In the genomic region with DNA sequence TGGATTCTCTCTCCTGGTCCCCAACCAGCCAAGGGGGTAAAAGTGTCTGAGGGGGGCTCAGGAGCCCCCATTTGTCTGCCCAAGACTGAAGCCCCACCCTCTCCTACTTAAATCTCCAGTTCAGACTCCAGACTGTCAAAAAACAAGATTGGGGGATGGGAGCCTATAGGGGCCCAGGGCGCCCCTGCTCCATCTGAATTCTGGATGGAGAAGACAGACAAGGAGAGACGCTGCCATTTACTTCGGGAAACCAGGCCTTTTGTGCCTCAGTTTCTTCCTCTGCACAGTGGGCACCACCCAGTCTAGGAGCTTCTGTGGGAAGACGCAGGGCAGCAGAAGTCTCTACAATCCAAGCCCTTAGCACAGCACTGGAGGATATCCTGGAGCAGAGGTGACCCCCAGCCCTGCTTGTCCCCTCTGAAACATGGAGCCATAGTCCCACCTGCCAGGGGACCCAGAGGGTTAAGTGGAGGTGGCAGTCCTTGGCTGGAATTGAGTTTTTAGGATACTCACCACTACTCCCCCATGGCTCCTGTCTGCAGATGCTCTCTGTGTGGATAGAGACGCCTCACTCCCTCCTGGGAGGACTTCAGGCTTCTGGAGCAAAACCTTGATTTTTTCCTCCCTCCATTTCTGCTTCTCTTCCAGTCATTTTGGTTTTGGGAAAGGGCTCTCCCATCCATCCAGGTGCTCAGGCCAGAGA, we compare ENCODE assay signal across 1 cellular context.
TF ChIP-seq lines count a peak whose summit lies in the region.

No MANE protein-coding gene starts in this region.

TF ChIP-seq in IMR-90, 13 proteins besides CTCF, POLR2A, EP300 and RAD21:
- TF ChIP-seq NFE2L2 (IDR thresholded peaks at IDR 0.05; ENCODE audit: low read depth, low read length) (no peak), MXI1 (IDR thresholded peaks at IDR 0.05; ENCODE audit: borderline replicate concordance, low read depth, low read length) (no peak), RFX5 (IDR thresholded peaks at IDR 0.05; ENCODE audit: low read depth, low read length) (no peak)
- TF ChIP-seq, protein P1, sequence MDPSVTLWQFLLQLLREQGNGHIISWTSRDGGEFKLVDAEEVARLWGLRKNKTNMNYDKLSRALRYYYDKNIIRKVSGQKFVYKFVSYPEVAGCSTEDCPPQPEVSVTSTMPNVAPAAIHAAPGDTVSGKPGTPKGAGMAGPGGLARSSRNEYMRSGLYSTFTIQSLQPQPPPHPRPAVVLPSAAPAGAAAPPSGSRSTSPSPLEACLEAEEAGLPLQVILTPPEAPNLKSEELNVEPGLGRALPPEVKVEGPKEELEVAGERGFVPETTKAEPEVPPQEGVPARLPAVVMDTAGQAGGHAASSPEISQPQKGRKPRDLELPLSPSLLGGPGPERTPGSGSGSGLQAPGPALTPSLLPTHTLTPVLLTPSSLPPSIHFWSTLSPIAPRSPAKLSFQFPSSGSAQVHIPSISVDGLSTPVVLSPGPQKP (IDR thresholded peaks at IDR 0.05; ENCODE audit: borderline replicate concordance, low read depth, low read length) = no peak
TF ChIP-seq in IMR-90: peak in this region for 0.
